1 cellular context compared by ENCODE assay signal in genomic region chr14:54387328-54387727, GRCh38.
A peak's percentile ranks its signal among the peaks of the same experiment; 100 is the strongest.
TF ChIP-seq lines count a peak whose summit lies in the region.

No MANE protein-coding gene starts in this region.

TF ChIP-seq in HepG2, 621 proteins besides CTCF, POLR2A, EP300 and RAD21:
- TF ChIP-seq BORCS8-MEF2B (CRISPR knock-in tag; IDR thresholded peaks at IDR 0.05): no peak
- TF ChIP-seq GATAD2A (CRISPR knock-in tag; IDR thresholded peaks at IDR 0.05): peak; percentile 46; the same call in 1 of the 2 replicates
- peak; percentile 83 for TF ChIP-seq HNF4A (CRISPR knock-in tag; IDR thresholded peaks at IDR 0.05)
- TF ChIP-seq ARID5B (CRISPR knock-in tag; IDR thresholded peaks at IDR 0.05): peak; percentile 63
- 0 out of 2 replicates have a peak, but pooled peaks have one; percentile 15 for TF ChIP-seq SAP130 (CRISPR knock-in tag; IDR thresholded peaks at IDR 0.05; ENCODE audit: low read depth)
- peak; percentile 26; the same call in 1 of the 2 replicates for TF ChIP-seq HOXA3 (CRISPR knock-in tag; IDR thresholded peaks at IDR 0.05)
- TF ChIP-seq HNF4G (IDR thresholded peaks at IDR 0.05; ENCODE audit: borderline replicate concordance, low read depth, low read length): peak; percentile 57; the same call in 1 of the 2 replicates
- TF ChIP-seq HNF4G (CRISPR knock-in tag; IDR thresholded peaks at IDR 0.05; ENCODE audit: borderline replicate concordance, low read depth): no peak
- no peak for TF ChIP-seq ZNF329 (CRISPR knock-in tag; IDR thresholded peaks at IDR 0.05; ENCODE audit: low read depth)
- 0 out of 2 replicates have a peak, but pooled peaks have one; percentile 55 for TF ChIP-seq ZNF142 (CRISPR knock-in tag; IDR thresholded peaks at IDR 0.05)
- TF ChIP-seq TEAD3 (CRISPR knock-in tag; optimal IDR thresholded peaks at IDR 0.05; ENCODE audit: borderline replicate concordance): no peak
- no peak for TF ChIP-seq POGZ (CRISPR knock-in tag; IDR thresholded peaks at IDR 0.05)
